Comparison of ENCODE assay signal across 31 cellular contexts in genomic region chr5:57280811-57281301, GRCh38.
"Had no signal": no experiment of that assay in that cellular context is flagged by ENCODE, and none has a peak within 500 bp of the region (broad histone marks: within the 10 kb centered on the region; RNA-seq: fewer than 3 reads in every experiment).

No MANE protein-coding gene starts in this region.

- H3K27ac ChIP-seq: body of pancreas, coronary artery, dorsolateral prefrontal cortex, esophagus muscularis mucosa, foreskin keratinocyte, heart left ventricle, lower lobe of right lung, ovary, prostate gland, skin epidermis, stomach, thyroid gland, upper lobe of left lung, vagina had no signal

- H3K36me3 ChIP-seq: esophagus muscularis mucosa, heart left ventricle, left lung, lower lobe of right lung, ovary, prostate gland, stomach, thyroid gland, upper lobe of left lung, vagina had no signal

- H3K9me3 ChIP-seq: body of pancreas, lower lobe of right lung, ovary, prostate gland, thyroid gland, upper lobe of left lung, vagina had no signal

- H3K27me3 ChIP-seq: body of pancreas, dorsolateral prefrontal cortex, esophagus muscularis mucosa, foreskin keratinocyte, heart left ventricle, left lung, ovary, stomach, thyroid gland, upper lobe of left lung, vagina had no signal

- H3K4me1 ChIP-seq: body of pancreas, esophagus muscularis mucosa, foreskin keratinocyte, heart left ventricle, left lung, lower lobe of right lung, prostate gland, stomach, thyroid gland, upper lobe of left lung, vagina had no signal

- ATAC-seq: activated CD8-positive, alpha-beta memory T cell treated with anti-CD3 and anti-CD28 coated beads, Interleukin-2, amount 10 ng/mL, durations not matched to agents 7 days and 5 days; activated CD8-positive, alpha-beta T cell treated with anti-CD3 and anti-CD28 coated beads, Interleukin-2, amount 10 ng/mL, durations not matched to agents 7 days and 5 days; body of pancreas; foreskin keratinocyte; heart left ventricle; left lung; lower lobe of right lung; sciatic nerve; stimulated activated effector memory CD8-positive, alpha-beta T cell treated with anti-CD3 and anti-CD28 coated beads, Interleukin-12 subunit alpha, Interleukin-12 subunit beta, amount 100 ng/mL, for 72 hours had no signal

- DNase-seq: activated B cell treated with CpG ODN at 0.5 μM for 24 hours; activated CD4-positive, alpha-beta T cell treated with anti-CD3 and anti-CD28 coated beads, Interleukin-2, amount 50 U/mL, for 1 hour; activated CD8-positive, alpha-beta memory T cell treated with anti-CD3 and anti-CD28 coated beads, Interleukin-2, amount 10 ng/mL, durations not matched to agents 7 days and 5 days; activated CD8-positive, alpha-beta T cell treated with anti-CD3 and anti-CD28 coated beads, Interleukin-2, amount 10 ng/mL, durations not matched to agents 7 days and 5 days; activated effector memory CD4-positive, alpha-beta T cell treated with Interleukin-2 at 50 U/mL for 16 hours; activated naive CD4-positive, alpha-beta T cell treated with Interleukin-2 at 50 U/mL for 16 hours; aorta; body of pancreas; dorsolateral prefrontal cortex; effector memory CD4-positive, alpha-beta T cell; heart left ventricle; hypothalamus; immature natural killer cell; left lung; lower lobe of right lung; naive B cell; nephron progenitor cell; ovary; retina; stimulated activated CD4-positive, alpha-beta T cell treated with anti-CD3 and anti-CD28 coated beads, Interleukin-4, amount 100 ng/mL, for 24 hours; stomach; thyroid gland had no signal

- H3K4me3 ChIP-seq: body of pancreas, coronary artery, dorsolateral prefrontal cortex, esophagus muscularis mucosa, heart left ventricle, left lung, lower lobe of right lung, ovary, prostate gland, skin epidermis, stomach, thyroid gland, upper lobe of left lung, vagina had no signal
